ENCODE assay signal across 1 cellular context in the genomic region with DNA sequence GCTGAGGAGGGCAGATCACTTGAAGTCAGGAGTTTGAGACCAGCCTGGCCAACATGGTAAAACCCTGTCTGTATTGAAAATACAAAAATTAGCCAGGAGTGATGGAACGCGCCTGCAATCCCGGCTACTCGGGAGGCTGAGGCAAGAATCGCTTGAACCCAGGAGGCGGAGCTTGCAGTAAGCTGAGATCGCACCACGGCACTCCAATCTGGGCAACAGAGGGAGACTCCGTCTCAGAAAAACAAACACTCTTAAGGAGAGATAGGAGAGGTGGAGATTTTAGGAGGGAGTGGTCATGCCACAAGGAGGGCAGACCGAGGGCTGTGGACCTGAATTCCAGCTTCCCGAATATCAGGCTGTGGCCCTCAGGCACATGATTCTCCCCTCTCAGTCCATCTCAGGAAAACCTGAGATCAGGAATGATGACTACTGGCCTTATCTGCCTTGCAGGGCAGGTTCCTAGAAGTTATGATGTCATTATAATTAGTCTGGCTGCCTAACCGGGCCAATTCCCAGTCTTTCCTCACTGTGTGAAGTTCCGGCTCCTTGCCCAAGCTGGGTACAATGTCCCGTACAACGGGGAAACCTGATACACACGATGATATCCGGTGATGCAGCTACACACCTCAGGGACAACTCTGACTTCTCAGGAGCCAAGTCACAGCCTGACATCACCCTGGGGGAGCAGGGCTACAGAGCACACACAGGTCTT.
TF ChIP-seq lines count a peak whose summit lies in the region.

No MANE protein-coding gene starts in this region.

TF ChIP-seq in HEK293, 187 proteins besides CTCF, POLR2A, EP300 and RAD21 (continued from another document and continues in another):
- TF ChIP-seq, protein P1, sequence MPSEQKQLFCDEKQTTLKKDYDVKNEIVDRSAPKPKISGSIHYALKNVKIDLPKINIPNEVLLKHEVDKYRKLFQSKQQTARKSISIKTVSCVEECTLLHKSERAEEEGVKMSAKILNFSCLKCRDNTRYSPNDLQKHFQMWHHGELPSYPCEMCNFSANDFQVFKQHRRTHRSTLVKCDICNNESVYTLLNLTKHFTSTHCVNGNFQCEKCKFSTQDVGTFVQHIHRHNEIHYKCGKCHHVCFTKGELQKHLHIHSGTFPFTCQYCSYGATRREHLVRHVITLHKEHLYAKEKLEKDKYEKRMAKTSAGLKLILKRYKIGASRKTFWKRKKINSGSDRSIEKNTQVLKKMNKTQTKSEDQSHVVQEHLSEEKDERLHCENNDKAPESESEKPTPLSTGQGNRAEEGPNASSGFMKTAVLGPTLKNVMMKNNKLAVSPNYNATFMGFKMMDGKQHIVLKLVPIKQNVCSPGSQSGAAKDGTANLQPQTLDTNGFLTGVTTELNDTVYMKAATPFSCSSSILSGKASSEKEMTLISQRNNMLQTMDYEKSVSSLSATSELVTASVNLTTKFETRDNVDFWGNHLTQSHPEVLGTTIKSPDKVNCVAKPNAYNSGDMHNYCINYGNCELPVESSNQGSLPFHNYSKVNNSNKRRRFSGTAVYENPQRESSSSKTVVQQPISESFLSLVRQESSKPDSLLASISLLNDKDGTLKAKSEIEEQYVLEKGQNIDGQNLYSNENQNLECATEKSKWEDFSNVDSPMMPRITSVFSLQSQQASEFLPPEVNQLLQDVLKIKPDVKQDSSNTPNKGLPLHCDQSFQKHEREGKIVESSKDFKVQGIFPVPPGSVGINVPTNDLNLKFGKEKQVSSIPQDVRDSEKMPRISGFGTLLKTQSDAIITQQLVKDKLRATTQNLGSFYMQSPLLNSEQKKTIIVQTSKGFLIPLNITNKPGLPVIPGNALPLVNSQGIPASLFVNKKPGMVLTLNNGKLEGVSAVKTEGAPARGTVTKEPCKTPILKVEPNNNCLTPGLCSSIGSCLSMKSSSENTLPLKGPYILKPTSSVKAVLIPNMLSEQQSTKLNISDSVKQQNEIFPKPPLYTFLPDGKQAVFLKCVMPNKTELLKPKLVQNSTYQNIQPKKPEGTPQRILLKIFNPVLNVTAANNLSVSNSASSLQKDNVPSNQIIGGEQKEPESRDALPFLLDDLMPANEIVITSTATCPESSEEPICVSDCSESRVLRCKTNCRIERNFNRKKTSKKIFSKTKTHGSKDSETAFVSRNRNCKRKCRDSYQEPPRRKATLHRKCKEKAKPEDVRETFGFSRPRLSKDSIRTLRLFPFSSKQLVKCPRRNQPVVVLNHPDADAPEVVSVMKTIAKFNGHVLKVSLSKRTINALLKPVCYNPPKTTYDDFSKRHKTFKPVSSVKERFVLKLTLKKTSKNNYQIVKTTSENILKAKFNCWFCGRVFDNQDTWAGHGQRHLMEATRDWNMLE (tag by site-specific recombination; conservative IDR thresholded peaks at IDR 0.05; ENCODE audit: low read depth) = 0 out of 2 replicates have a peak, but pooled peaks have one; percentile 17
- TF ChIP-seq ZBTB17 (tag by site-specific recombination; IDR thresholded peaks at IDR 0.05) (peak; percentile 67), ZBTB7A (tag by site-specific recombination; IDR thresholded peaks at IDR 0.05; ENCODE audit: low read depth) (0 out of 2 replicates have a peak, but pooled peaks have one; percentile 32), ZNF571 (tag by site-specific recombination; IDR thresholded peaks at IDR 0.05) (no peak), GLI4 (tag by site-specific recombination; IDR thresholded peaks at IDR 0.05) (no peak), OVOL3 (tag by site-specific recombination; IDR thresholded peaks at IDR 0.05) (no peak), ZSCAN23 (tag by site-specific recombination; IDR thresholded peaks at IDR 0.05) (no peak), ZNF580 (tag by site-specific recombination; IDR thresholded peaks at IDR 0.05) (no peak), ZFP37 (tag by site-specific recombination; IDR thresholded peaks at IDR 0.05) (peak; percentile 38; the same call in 1 of the 2 replicates), ZNF549 (tag by site-specific recombination; IDR thresholded peaks at IDR 0.05) (no peak), ZNF777 (tag by site-specific recombination; IDR thresholded peaks at IDR 0.05; ENCODE audit: borderline replicate concordance) (no peak), SCRT1 (tag by site-specific recombination; IDR thresholded peaks at IDR 0.05; ENCODE audit: borderline replicate concordance) (no peak), ZNF202 (tag by site-specific recombination; IDR thresholded peaks at IDR 0.05; ENCODE audit: borderline replicate concordance) (no peak), ZNF394 (tag by site-specific recombination; IDR thresholded peaks at IDR 0.05; ENCODE audit: borderline replicate concordance) (no peak; the same call in 1 of the 2 replicates), ZNF548 (tag by site-specific recombination; IDR thresholded peaks at IDR 0.05) (no peak), ZNF621 (tag by site-specific recombination; IDR thresholded peaks at IDR 0.05) (no peak), ZNF544 (tag by site-specific recombination; IDR thresholded peaks at IDR 0.05) (no peak), ZNF114 (tag by site-specific recombination; IDR thresholded peaks at IDR 0.05) (no peak), ZNF514 (tag by site-specific recombination; IDR thresholded peaks at IDR 0.05) (no peak), ZNF266 (tag by site-specific recombination; IDR thresholded peaks at IDR 0.05; ENCODE audit: low read depth) (no peak), ZNF223 (tag by site-specific recombination; IDR thresholded peaks at IDR 0.05) (no peak), ZFHX2 (tag by site-specific recombination; conservative IDR thresholded peaks at IDR 0.05) (no peak), ZNF211 (tag by site-specific recombination; IDR thresholded peaks at IDR 0.05; ENCODE audit: low read depth) (no peak), ZNF423 (tag by site-specific recombination; IDR thresholded peaks at IDR 0.05) (no peak), ZNF37A (tag by site-specific recombination; IDR thresholded peaks at IDR 0.05) (no peak), ZSCAN30 (tag by site-specific recombination; IDR thresholded peaks at IDR 0.05) (no peak), ZNF776 (tag by site-specific recombination; IDR thresholded peaks at IDR 0.05; ENCODE audit: borderline replicate concordance) (no peak), TSHZ1 (tag by site-specific recombination; IDR thresholded peaks at IDR 0.05; ENCODE audit: borderline replicate concordance) (0 out of 2 replicates have a peak, but pooled peaks have one; percentile 8), ZNF510 (tag by site-specific recombination; IDR thresholded peaks at IDR 0.05; ENCODE audit: insufficient replicate concordance) (no peak), ZNF311 (tag by site-specific recombination; IDR thresholded peaks at IDR 0.05; ENCODE audit: borderline replicate concordance) (no peak), ZNF169 (tag by site-specific recombination; IDR thresholded peaks at IDR 0.05) (no peak), ZNF350 (tag by site-specific recombination; IDR thresholded peaks at IDR 0.05) (no peak), BCL11A (tag by site-specific recombination; IDR thresholded peaks at IDR 0.05; ENCODE audit: low read depth) (peak; percentile 16; the same call in 1 of the 2 replicates), ZNF600 (tag by site-specific recombination; IDR thresholded peaks at IDR 0.05) (peak; percentile 100), SP7 (tag by site-specific recombination; IDR thresholded peaks at IDR 0.05) (peak; percentile 82; the same call in 1 of the 2 replicates)
- TF ChIP-seq, protein P2, sequence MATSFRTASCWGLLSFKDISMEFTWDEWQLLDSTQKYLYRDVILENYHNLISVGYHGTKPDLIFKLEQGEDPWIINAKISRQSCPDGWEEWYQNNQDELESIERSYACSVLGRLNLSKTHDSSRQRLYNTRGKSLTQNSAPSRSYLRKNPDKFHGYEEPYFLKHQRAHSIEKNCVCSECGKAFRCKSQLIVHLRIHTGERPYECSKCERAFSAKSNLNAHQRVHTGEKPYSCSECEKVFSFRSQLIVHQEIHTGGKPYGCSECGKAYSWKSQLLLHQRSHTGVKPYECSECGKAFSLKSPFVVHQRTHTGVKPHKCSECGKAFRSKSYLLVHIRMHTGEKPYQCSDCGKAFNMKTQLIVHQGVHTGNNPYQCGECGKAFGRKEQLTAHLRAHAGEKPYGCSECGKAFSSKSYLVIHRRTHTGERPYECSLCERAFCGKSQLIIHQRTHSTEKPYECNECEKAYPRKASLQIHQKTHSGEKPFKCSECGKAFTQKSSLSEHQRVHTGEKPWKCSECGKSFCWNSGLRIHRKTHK (tag by site-specific recombination; IDR thresholded peaks at IDR 0.05) = no peak
- TF ChIP-seq, protein P3, sequence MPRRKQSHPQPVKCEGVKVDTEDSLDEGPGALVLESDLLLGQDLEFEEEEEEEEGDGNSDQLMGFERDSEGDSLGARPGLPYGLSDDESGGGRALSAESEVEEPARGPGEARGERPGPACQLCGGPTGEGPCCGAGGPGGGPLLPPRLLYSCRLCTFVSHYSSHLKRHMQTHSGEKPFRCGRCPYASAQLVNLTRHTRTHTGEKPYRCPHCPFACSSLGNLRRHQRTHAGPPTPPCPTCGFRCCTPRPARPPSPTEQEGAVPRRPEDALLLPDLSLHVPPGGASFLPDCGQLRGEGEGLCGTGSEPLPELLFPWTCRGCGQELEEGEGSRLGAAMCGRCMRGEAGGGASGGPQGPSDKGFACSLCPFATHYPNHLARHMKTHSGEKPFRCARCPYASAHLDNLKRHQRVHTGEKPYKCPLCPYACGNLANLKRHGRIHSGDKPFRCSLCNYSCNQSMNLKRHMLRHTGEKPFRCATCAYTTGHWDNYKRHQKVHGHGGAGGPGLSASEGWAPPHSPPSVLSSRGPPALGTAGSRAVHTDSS (tag by site-specific recombination; IDR thresholded peaks at IDR 0.05) = no peak
- TF ChIP-seq, protein P4, sequence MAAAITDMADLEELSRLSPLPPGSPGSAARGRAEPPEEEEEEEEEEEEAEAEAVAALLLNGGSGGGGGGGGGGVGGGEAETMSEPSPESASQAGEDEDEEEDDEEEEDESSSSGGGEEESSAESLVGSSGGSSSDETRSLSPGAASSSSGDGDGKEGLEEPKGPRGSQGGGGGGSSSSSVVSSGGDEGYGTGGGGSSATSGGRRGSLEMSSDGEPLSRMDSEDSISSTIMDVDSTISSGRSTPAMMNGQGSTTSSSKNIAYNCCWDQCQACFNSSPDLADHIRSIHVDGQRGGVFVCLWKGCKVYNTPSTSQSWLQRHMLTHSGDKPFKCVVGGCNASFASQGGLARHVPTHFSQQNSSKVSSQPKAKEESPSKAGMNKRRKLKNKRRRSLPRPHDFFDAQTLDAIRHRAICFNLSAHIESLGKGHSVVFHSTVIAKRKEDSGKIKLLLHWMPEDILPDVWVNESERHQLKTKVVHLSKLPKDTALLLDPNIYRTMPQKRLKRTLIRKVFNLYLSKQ (tag by site-specific recombination; IDR thresholded peaks at IDR 0.05; ENCODE audit: borderline replicate concordance) = no peak
- TF ChIP-seq, protein P5, sequence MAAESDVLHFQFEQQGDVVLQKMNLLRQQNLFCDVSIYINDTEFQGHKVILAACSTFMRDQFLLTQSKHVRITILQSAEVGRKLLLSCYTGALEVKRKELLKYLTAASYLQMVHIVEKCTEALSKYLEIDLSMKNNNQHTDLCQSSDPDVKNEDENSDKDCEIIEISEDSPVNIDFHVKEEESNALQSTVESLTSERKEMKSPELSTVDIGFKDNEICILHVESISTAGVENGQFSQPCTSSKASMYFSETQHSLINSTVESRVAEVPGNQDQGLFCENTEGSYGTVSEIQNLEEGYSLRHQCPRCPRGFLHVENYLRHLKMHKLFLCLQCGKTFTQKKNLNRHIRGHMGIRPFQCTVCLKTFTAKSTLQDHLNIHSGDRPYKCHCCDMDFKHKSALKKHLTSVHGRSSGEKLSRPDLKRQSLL (tag by site-specific recombination; IDR thresholded peaks at IDR 0.05) = no peak
- TF ChIP-seq, protein P6, sequence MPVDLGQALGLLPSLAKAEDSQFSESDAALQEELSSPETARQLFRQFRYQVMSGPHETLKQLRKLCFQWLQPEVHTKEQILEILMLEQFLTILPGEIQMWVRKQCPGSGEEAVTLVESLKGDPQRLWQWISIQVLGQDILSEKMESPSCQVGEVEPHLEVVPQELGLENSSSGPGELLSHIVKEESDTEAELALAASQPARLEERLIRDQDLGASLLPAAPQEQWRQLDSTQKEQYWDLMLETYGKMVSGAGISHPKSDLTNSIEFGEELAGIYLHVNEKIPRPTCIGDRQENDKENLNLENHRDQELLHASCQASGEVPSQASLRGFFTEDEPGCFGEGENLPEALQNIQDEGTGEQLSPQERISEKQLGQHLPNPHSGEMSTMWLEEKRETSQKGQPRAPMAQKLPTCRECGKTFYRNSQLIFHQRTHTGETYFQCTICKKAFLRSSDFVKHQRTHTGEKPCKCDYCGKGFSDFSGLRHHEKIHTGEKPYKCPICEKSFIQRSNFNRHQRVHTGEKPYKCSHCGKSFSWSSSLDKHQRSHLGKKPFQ (tag by site-specific recombination; IDR thresholded peaks at IDR 0.05) = no peak
